In genomic region chr22:31630331-31631329, GRCh38 we compare ENCODE assay signal across 8 cellular contexts. TPM values are rescaled to one million over a fixed set of nuclear protein-coding genes. Genes with fewer than 3 reads are reported as not detected.
DNase-seq lines count a peak whose midpoint lies in the region; ATAC-seq and TF ChIP-seq lines count a peak whose summit lies in the region.

No MANE protein-coding gene starts in this region.

- CTCF ChIA-PET in A673 (lab: Charles Lee): interaction anchor here (0.8 kb wide), 1 partner anchor 74 kb away, joined by 3 read pairs; no protein-coding TSS in a partner anchor

- no TSS peak for BruUV-seq in A673 (replicated peaks; lab: Mats Ljungman, UMichigan)

- H3K9me3 ChIP-seq in A673 (ENCODE audit: low read depth, low read length, poor library complexity, severe bottlenecking) (no peaks in the 10 kb centered on the region), mucosa of rectum (ENCODE audit: control insufficient read depth in 2 of 2, low read length in 2 of 2) (no peaks in the 10 kb centered on the region)

- H3K4me1 ChIP-seq in A673 (ENCODE audit: insufficient read depth, low read length, poor library complexity, severe bottlenecking) (peaks cover 5% of the 10 kb centered on the region), mucosa of rectum (ENCODE audit: control insufficient read depth in 2 of 2, insufficient read depth in 2 of 2, low read length in 2 of 2) (peaks cover 30 to 43% of the 10 kb centered on the region in 2 donors)

- H3K27ac ChIP-seq in A673 (ENCODE audit: low read depth, low read length, poor library complexity, severe bottlenecking) (peak overlapping the region; percentile 92), mucosa of rectum (ENCODE audit: low read depth in 2 of 2, low read length in 2 of 2) (peak overlapping the region; percentile 60 to 76)

- H3K9ac ChIP-seq in mucosa of rectum (ENCODE audit: low read depth in 1 of 2, low read length in 2 of 2): peak overlapping the region; percentile 63 to 65

- POLR2A ChIA-PET in A673 (lab: Charles Lee; ENCODE audit: low non-redundant PET): interaction anchor here (0.6 kb wide), 1 partner anchor 20 kb away, joined by 3 read pairs; no protein-coding TSS in a partner anchor

- no peaks in the 10 kb centered on the region for H3K27me3 ChIP-seq in A673 (replicated peaks; ENCODE audit: insufficient read depth, low read depth, low read length, poor library complexity)
- no peaks in the 10 kb centered on the region for H3K27me3 ChIP-seq in mucosa of rectum (ENCODE audit: control insufficient read depth in 2 of 2, insufficient read depth in 2 of 2, low read length in 2 of 2)

- H3K36me3 ChIP-seq in A673 (ENCODE audit: insufficient read depth, low read length, poor library complexity, severe bottlenecking): peaks cover 3% of the 10 kb centered on the region
- peaks cover 0 to 3% of the 10 kb centered on the region in 2 donors for H3K36me3 ChIP-seq in mucosa of rectum (ENCODE audit: control insufficient read depth in 2 of 2, insufficient read depth in 2 of 2, low read length in 2 of 2)

- intact Hi-C loops in A673 (cut with micrococcal nuclease; ENCODE audit: unreplicated experiment): loop anchor here (10.0 kb wide), 1 partner anchor 176 kb away; no protein-coding TSS in a partner anchor

- no peak for TF ChIP-seq CTCF in A673 (conservative IDR thresholded peaks at IDR 0.05; ENCODE audit: low read depth, low read length)
- peak; percentile 6 for TF ChIP-seq CTCF in epithelial cell of proximal tubule (conservative IDR thresholded peaks at IDR 0.05; ENCODE audit: low read depth, low read length)

- H3K4me3 ChIP-seq in A673 (ENCODE audit: low read depth, low read length, poor library complexity, severe bottlenecking) (peak overlapping the region; percentile 75), epithelial cell of proximal tubule (ENCODE audit: low read depth, low read length) (peak overlapping the region; percentile 87), mucosa of rectum (ENCODE audit: low read length in 2 of 2) (peak overlapping the region; percentile 67 to 76)

- DNase-seq in A673 (ENCODE audit: low spot score) (peak; percentile 86), OCI-M1 (lab: John Stamatoyannopoulos, UW) (peak; percentile 88), activated T-cell treated with anti-CD3 and anti-CD28 coated beads for 4 hours (peak; percentile 77), epithelial cell of proximal tubule (ENCODE audit: low read depth) (no peak)
- DNase-seq in stimulated activated CD8-positive, alpha-beta memory T cell treated with anti-CD3 and anti-CD28 coated beads, Interleukin-4, amount 100 ng/mL, for 24 hours (ENCODE audit: low read depth): peak; percentile 79

- peak; percentile 42 for ATAC-seq in GM18861 (IDR thresholded peaks at IDR 0.05; ENCODE audit: unreplicated experiment)
- peak; percentile 46 for ATAC-seq in HG03439 (IDR thresholded peaks at IDR 0.05; ENCODE audit: unreplicated experiment)

RNA-seq across cellular contexts. Expression of gene PISD, which starts 31.4 kb away (rescaled TPM):
- total RNA-seq in A673 (2021) (39.0 and 40.8 TPM in 2 replicates), epithelial cell of proximal tubule (61.1 and 78.9 TPM in 2 replicates)
